In the genomic region with DNA sequence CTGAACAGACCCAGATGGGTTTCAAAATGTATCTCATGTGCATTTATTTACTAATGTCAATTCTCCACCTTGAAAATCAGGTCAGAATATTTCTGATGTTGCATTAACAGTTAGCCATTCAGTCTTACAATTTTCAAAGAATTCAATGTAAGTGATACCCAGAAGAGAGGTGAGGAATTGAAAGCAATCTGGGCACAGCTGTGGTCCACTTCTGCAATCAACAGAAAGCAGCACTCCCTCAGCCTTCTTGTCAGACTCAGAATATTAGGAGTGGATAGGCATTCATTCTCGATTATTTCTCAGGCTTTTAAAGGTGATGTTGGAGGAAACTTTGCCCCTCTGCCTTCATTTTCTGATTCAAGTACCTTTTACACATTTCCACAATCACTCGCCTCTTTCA, we compare ENCODE assay signal across 3 cellular contexts.
TF ChIP-seq lines count a peak whose summit lies in the region.

No MANE protein-coding gene starts in this region.

TF ChIP-seq in HepG2, 621 proteins besides CTCF, POLR2A, EP300 and RAD21:
- TF ChIP-seq ZNF180 (CRISPR knock-in tag; IDR thresholded peaks at IDR 0.05; ENCODE audit: borderline replicate concordance, low read depth) (no peak), ADNP (CRISPR knock-in tag; IDR thresholded peaks at IDR 0.05) (no peak), ZNF883 (CRISPR knock-in tag; IDR thresholded peaks at IDR 0.05; ENCODE audit: not compliant biosample characterization) (no peak), ZFP41 (CRISPR knock-in tag; IDR thresholded peaks at IDR 0.05; ENCODE audit: borderline replicate concordance) (no peak), GABPA (IDR thresholded peaks at IDR 0.05; ENCODE audit: low read depth, low read length) (no peak), GABPA (CRISPR knock-in tag; IDR thresholded peaks at IDR 0.05; ENCODE audit: low read depth) (no peak), CC2D1A (CRISPR knock-in tag; IDR thresholded peaks at IDR 0.05) (no peak), SMAD1 (CRISPR knock-in tag; IDR thresholded peaks at IDR 0.05; ENCODE audit: borderline replicate concordance, low read depth) (no peak)
- TF ChIP-seq, protein P1, sequence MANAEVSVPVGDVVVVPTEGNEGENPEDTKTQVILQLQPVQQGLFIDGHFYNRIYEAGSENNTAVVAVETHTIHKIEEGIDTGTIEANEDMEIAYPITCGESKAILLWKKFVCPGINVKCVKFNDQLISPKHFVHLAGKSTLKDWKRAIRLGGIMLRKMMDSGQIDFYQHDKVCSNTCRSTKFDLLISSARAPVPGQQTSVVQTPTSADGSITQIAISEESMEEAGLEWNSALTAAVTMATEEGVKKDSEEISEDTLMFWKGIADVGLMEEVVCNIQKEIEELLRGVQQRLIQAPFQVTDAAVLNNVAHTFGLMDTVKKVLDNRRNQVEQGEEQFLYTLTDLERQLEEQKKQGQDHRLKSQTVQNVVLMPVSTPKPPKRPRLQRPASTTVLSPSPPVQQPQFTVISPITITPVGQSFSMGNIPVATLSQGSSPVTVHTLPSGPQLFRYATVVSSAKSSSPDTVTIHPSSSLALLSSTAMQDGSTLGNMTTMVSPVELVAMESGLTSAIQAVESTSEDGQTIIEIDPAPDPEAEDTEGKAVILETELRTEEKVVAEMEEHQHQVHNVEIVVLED (CRISPR knock-in tag; IDR thresholded peaks at IDR 0.05; ENCODE audit: borderline replicate concordance), result no peak

TF ChIP-seq in GM12878, 131 proteins besides CTCF, POLR2A, EP300 and RAD21:
- no peak for TF ChIP-seq ETV6 (conservative IDR thresholded peaks at IDR 0.05 in 1 of 2, IDR thresholded peaks at IDR 0.05 in 1 of 2; ENCODE audit: borderline replicate concordance in 1 of 2, low read depth in 1 of 2)
- no peak for TF ChIP-seq EZH2 (IDR thresholded peaks at IDR 0.05; ENCODE audit: borderline replicate concordance, control insufficient read depth, low read depth, low read length)
- TF ChIP-seq ZZZ3 (IDR thresholded peaks at IDR 0.05; ENCODE audit: control insufficient read depth, insufficient read length, low read depth), result no peak
- TF ChIP-seq BCL11A (IDR thresholded peaks at IDR 0.05; ENCODE audit: low read depth, low read length), result no peak
- TF ChIP-seq, protein P2, sequence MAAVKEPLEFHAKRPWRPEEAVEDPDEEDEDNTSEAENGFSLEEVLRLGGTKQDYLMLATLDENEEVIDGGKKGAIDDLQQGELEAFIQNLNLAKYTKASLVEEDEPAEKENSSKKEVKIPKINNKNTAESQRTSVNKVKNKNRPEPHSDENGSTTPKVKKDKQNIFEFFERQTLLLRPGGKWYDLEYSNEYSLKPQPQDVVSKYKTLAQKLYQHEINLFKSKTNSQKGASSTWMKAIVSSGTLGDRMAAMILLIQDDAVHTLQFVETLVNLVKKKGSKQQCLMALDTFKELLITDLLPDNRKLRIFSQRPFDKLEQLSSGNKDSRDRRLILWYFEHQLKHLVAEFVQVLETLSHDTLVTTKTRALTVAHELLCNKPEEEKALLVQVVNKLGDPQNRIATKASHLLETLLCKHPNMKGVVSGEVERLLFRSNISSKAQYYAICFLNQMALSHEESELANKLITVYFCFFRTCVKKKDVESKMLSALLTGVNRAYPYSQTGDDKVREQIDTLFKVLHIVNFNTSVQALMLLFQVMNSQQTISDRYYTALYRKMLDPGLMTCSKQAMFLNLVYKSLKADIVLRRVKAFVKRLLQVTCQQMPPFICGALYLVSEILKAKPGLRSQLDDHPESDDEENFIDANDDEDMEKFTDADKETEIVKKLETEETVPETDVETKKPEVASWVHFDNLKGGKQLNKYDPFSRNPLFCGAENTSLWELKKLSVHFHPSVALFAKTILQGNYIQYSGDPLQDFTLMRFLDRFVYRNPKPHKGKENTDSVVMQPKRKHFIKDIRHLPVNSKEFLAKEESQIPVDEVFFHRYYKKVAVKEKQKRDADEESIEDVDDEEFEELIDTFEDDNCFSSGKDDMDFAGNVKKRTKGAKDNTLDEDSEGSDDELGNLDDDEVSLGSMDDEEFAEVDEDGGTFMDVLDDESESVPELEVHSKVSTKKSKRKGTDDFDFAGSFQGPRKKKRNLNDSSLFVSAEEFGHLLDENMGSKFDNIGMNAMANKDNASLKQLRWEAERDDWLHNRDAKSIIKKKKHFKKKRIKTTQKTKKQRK (IDR thresholded peaks at IDR 0.05; ENCODE audit: low read depth, low read length), result no peak
- TF ChIP-seq, protein P3, sequence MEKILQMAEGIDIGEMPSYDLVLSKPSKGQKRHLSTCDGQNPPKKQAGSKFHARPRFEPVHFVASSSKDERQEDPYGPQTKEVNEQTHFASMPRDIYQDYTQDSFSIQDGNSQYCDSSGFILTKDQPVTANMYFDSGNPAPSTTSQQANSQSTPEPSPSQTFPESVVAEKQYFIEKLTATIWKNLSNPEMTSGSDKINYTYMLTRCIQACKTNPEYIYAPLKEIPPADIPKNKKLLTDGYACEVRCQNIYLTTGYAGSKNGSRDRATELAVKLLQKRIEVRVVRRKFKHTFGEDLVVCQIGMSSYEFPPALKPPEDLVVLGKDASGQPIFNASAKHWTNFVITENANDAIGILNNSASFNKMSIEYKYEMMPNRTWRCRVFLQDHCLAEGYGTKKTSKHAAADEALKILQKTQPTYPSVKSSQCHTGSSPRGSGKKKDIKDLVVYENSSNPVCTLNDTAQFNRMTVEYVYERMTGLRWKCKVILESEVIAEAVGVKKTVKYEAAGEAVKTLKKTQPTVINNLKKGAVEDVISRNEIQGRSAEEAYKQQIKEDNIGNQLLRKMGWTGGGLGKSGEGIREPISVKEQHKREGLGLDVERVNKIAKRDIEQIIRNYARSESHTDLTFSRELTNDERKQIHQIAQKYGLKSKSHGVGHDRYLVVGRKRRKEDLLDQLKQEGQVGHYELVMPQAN (conservative IDR thresholded peaks at IDR 0.05), result no peak
- TF ChIP-seq SPI1 (IDR thresholded peaks at IDR 0.05; ENCODE audit: borderline replicate concordance, insufficient read depth, low read depth, low read length), result peak; percentile 86
- TF ChIP-seq PML (IDR thresholded peaks at IDR 0.05; ENCODE audit: low read length), result no peak
- TF ChIP-seq DPF2 (IDR thresholded peaks at IDR 0.05), result peak; percentile 48; the same call in 1 of the 2 replicates
- no peak for TF ChIP-seq TCF7 (IDR thresholded peaks at IDR 0.05; ENCODE audit: borderline replicate concordance)
- no peak for TF ChIP-seq CREM (IDR thresholded peaks at IDR 0.05; ENCODE audit: low read depth)
- no peak for TF ChIP-seq IKZF2 (IDR thresholded peaks at IDR 0.05)
- 0 out of 2 replicates have a peak, but pooled peaks have one; percentile 28 for TF ChIP-seq IRF4 (IDR thresholded peaks at IDR 0.05; ENCODE audit: low read depth, low read length)

TF ChIP-seq in GM23338, 12 proteins besides CTCF, POLR2A, EP300 and RAD21:
- TF ChIP-seq NANOG (IDR thresholded peaks at IDR 0.05; ENCODE audit: borderline replicate concordance) (no peak), ZNF331 (CRISPR knock-in tag; IDR thresholded peaks at IDR 0.05; ENCODE audit: low read depth) (no peak), STAT1 (IDR thresholded peaks at IDR 0.05; ENCODE audit: unreplicated experiment) (no peak), CREB1 (CRISPR knock-in tag; IDR thresholded peaks at IDR 0.05; ENCODE audit: low read depth) (no peak), JUNB (IDR thresholded peaks at IDR 0.05; ENCODE audit: unreplicated experiment) (no peak), ZNF114 (CRISPR knock-in tag; IDR thresholded peaks at IDR 0.05) (no peak), EZH2phosphoT487 (IDR thresholded peaks at IDR 0.05; ENCODE audit: unreplicated experiment) (no peak), POLR2AphosphoS5 (IDR thresholded peaks at IDR 0.05; ENCODE audit: low read depth) (no peak), EZH2 (IDR thresholded peaks at IDR 0.05; ENCODE audit: low read depth, unreplicated experiment) (no peak)
- TF ChIP-seq, protein P4, sequence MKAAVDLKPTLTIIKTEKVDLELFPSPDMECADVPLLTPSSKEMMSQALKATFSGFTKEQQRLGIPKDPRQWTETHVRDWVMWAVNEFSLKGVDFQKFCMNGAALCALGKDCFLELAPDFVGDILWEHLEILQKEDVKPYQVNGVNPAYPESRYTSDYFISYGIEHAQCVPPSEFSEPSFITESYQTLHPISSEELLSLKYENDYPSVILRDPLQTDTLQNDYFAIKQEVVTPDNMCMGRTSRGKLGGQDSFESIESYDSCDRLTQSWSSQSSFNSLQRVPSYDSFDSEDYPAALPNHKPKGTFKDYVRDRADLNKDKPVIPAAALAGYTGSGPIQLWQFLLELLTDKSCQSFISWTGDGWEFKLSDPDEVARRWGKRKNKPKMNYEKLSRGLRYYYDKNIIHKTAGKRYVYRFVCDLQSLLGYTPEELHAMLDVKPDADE (IDR thresholded peaks at IDR 0.05), result no peak
- TF ChIP-seq, protein P5, sequence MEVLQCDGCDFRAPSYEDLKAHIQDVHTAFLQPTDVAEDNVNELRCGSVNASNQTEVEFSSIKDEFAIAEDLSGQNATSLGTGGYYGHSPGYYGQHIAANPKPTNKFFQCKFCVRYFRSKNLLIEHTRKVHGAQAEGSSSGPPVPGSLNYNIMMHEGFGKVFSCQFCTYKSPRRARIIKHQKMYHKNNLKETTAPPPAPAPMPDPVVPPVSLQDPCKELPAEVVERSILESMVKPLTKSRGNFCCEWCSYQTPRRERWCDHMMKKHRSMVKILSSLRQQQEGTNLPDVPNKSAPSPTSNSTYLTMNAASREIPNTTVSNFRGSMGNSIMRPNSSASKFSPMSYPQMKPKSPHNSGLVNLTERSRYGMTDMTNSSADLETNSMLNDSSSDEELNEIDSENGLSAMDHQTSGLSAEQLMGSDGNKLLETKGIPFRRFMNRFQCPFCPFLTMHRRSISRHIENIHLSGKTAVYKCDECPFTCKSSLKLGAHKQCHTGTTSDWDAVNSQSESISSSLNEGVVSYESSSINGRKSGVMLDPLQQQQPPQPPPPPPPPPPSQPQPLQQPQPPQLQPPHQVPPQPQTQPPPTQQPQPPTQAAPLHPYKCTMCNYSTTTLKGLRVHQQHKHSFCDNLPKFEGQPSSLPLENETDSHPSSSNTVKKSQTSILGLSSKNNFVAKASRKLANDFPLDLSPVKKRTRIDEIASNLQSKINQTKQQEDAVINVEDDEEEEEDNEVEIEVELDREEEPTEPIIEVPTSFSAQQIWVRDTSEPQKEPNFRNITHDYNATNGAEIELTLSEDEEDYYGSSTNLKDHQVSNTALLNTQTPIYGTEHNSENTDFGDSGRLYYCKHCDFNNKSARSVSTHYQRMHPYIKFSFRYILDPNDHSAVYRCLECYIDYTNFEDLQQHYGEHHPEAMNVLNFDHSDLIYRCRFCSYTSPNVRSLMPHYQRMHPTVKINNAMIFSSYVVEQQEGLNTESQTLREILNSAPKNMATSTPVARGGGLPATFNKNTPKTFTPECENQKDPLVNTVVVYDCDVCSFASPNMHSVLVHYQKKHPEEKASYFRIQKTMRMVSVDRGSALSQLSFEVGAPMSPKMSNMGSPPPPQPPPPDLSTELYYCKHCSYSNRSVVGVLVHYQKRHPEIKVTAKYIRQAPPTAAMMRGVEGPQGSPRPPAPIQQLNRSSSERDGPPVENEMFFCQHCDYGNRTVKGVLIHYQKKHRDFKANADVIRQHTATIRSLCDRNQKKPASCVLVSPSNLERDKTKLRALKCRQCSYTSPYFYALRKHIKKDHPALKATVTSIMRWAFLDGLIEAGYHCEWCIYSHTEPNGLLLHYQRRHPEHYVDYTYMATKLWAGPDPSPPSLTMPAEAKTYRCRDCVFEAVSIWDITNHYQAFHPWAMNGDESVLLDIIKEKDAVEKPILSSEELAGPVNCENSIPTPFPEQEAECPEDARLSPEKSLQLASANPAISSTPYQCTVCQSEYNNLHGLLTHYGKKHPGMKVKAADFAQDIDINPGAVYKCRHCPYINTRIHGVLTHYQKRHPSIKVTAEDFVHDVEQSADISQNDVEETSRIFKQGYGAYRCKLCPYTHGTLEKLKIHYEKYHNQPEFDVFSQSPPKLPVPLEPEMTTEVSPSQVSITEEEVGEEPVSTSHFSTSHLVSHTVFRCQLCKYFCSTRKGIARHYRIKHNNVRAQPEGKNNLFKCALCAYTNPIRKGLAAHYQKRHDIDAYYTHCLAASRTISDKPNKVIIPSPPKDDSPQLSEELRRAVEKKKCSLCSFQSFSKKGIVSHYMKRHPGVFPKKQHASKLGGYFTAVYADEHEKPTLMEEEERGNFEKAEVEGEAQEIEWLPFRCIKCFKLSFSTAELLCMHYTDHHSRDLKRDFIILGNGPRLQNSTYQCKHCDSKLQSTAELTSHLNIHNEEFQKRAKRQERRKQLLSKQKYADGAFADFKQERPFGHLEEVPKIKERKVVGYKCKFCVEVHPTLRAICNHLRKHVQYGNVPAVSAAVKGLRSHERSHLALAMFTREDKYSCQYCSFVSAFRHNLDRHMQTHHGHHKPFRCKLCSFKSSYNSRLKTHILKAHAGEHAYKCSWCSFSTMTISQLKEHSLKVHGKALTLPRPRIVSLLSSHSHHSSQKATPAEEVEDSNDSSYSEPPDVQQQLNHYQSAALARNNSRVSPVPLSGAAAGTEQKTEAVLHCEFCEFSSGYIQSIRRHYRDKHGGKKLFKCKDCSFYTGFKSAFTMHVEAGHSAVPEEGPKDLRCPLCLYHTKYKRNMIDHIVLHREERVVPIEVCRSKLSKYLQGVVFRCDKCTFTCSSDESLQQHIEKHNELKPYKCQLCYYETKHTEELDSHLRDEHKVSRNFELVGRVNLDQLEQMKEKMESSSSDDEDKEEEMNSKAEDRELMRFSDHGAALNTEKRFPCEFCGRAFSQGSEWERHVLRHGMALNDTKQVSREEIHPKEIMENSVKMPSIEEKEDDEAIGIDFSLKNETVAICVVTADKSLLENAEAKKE (CRISPR knock-in tag; IDR thresholded peaks at IDR 0.05), result no peak
- TF ChIP-seq, protein P6, sequence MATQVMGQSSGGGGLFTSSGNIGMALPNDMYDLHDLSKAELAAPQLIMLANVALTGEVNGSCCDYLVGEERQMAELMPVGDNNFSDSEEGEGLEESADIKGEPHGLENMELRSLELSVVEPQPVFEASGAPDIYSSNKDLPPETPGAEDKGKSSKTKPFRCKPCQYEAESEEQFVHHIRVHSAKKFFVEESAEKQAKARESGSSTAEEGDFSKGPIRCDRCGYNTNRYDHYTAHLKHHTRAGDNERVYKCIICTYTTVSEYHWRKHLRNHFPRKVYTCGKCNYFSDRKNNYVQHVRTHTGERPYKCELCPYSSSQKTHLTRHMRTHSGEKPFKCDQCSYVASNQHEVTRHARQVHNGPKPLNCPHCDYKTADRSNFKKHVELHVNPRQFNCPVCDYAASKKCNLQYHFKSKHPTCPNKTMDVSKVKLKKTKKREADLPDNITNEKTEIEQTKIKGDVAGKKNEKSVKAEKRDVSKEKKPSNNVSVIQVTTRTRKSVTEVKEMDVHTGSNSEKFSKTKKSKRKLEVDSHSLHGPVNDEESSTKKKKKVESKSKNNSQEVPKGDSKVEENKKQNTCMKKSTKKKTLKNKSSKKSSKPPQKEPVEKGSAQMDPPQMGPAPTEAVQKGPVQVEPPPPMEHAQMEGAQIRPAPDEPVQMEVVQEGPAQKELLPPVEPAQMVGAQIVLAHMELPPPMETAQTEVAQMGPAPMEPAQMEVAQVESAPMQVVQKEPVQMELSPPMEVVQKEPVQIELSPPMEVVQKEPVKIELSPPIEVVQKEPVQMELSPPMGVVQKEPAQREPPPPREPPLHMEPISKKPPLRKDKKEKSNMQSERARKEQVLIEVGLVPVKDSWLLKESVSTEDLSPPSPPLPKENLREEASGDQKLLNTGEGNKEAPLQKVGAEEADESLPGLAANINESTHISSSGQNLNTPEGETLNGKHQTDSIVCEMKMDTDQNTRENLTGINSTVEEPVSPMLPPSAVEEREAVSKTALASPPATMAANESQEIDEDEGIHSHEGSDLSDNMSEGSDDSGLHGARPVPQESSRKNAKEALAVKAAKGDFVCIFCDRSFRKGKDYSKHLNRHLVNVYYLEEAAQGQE (IDR thresholded peaks at IDR 0.05; ENCODE audit: unreplicated experiment), result no peak
